30 cellular contexts compared by ENCODE assay signal in genomic region chr1:90862782-90863181, GRCh38.
"Had no signal": no experiment of that assay in that cellular context is flagged by ENCODE, and none has a peak within 500 bp of the region (broad histone marks: within the 10 kb centered on the region; RNA-seq: fewer than 3 reads in every experiment).

No MANE protein-coding gene starts in this region.

- H3K27me3 ChIP-seq: ascending aorta, cardiac muscle cell, colonic mucosa, left lung, right atrium auricular region, thyroid gland, upper lobe of left lung, vagina had no signal

- H3K4me3 ChIP-seq: ascending aorta, cardiac muscle cell, colonic mucosa, left lung, lower lobe of right lung, right atrium auricular region, smooth muscle cell, thyroid gland, upper lobe of left lung, vagina had no signal

- ATAC-seq: left lung; lower lobe of right lung; natural killer cell; stimulated activated memory B cell treated with anti-CD40 and anti-IgM and Interleukin-4, amounts not matched to agents 10 μg/mL and 1 μg/mL and 100 μg/mL, for 72 hours; stimulated activated naive CD8-positive, alpha-beta T cell treated with anti-CD3 and anti-CD28 coated beads, Interleukin-15, amount 100 ng/mL, for 72 hours had no signal

- DNase-seq: activated CD4-positive, alpha-beta memory T cell treated with anti-CD3 and anti-CD28 coated beads for 36 hours; activated CD4-positive, alpha-beta T cell treated with anti-CD3 and anti-CD28 coated beads, Interleukin-2, amount 10 ng/mL, durations not matched to agents 24 days and 14 days; activated CD4-positive, CD25-positive, alpha-beta regulatory T cell treated with anti-CD3 and anti-CD28 coated beads, Interleukin-2, amount 50 U/mL, for 72 hours; activated CD8-positive, alpha-beta memory T cell treated with anti-CD3 and anti-CD28 coated beads, Interleukin-2, amount 50 U/mL, for 48 hours; activated gamma-delta T cell; activated naive CD4-positive, alpha-beta T cell treated with anti-CD3 and anti-CD28 coated beads, Interleukin-2, amount 10 ng/mL, durations not matched to agents 7 days and 5 days; activated naive CD8-positive, alpha-beta T cell treated with anti-CD3 and anti-CD28 coated beads, Interleukin-2, amount 10 ng/mL, durations not matched to agents 7 days and 5 days; activated T-cell treated with anti-CD3 and anti-CD28 coated beads, Interleukin-2, amount 50 U/mL, for 24 hours; cerebellar nuclear complex; colonic mucosa; effector memory CD4-positive, alpha-beta T cell; glutamatergic neuron; left lung; lower lobe of right lung; mesendoderm; natural killer cell; stimulated activated CD4-positive, alpha-beta T cell treated with anti-CD3 and anti-CD28 coated beads, Interleukin-1b, Interleukin-23, amount 100 ng/mL, for 48 hours; stimulated activated CD4-positive, alpha-beta T cell treated with anti-CD3 and anti-CD28 coated beads, Interleukin-4, amount 100 ng/mL, for 4 hours; stimulated activated CD8-positive, alpha-beta memory T cell treated with anti-CD3 and anti-CD28 coated beads, Interleukin-4, amount 100 ng/mL, for 48 hours; stimulated activated naive CD8-positive, alpha-beta T cell treated with anti-CD3 and anti-CD28 coated beads, Interleukin-15, amount 100 ng/mL, for 72 hours; substantia nigra; thyroid gland; upper lobe of left lung; WERI-Rb-1 had no signal

- H3K4me2 ChIP-seq: smooth muscle cell had no signal

- H3K27ac ChIP-seq: ascending aorta, cardiac muscle cell, colonic mucosa, left lung, lower lobe of right lung, right atrium auricular region, thyroid gland, upper lobe of left lung, vagina, WERI-Rb-1 had no signal

- H3K9me3 ChIP-seq: ascending aorta, colonic mucosa, left lung, lower lobe of right lung, right atrium auricular region, thyroid gland, upper lobe of left lung, vagina had no signal

- H3K4me1 ChIP-seq: ascending aorta, colonic mucosa, left lung, lower lobe of right lung, right atrium auricular region, thyroid gland, upper lobe of left lung, vagina had no signal

- H3K36me3 ChIP-seq: ascending aorta, cardiac muscle cell, colonic mucosa, left lung, lower lobe of right lung, right atrium auricular region, thyroid gland, upper lobe of left lung, vagina, WERI-Rb-1 had no signal
